ENCODE assay signal across 8 cellular contexts in the genomic region with DNA sequence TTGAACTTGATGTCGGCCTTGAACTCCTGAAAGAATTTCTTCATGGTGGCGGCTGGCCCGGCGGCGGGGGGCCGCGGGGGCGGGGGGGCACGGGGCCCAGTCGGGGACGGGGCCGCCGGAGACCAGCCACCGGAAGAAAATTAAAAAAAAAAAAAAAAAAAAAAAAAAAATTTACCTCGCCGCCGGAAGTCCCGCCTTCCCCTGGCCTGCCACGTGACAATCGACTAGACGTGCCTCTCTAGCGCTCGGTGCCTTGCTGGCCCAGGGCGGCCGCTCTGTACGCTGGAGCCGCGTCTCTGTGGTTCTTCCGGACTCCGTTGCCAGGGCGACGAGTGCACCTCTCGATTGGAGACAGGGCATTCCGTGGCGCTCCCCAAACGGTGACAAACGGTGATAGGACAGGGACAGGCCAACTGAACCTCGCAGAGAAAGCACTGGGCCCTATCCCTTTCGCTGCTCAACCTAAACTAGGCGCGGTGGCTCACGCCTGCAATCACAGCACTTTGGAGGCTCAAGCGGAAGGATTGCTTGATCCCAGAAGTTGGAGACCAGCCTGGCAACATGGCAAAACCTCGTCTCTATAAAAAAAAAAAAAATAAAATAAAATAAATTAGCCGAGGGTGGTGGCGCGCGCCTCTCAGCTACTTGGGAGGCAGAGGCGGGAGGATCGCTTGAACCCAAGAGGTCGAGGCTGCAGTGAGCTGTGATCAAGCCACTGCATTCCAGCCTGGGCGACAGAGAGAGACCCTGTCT. TPM values are rescaled to one million over a fixed set of nuclear protein-coding genes. Genes with fewer than 3 reads are reported as not detected.
DNase-seq lines count a peak whose midpoint lies in the region; ATAC-seq and TF ChIP-seq lines count a peak whose summit lies in the region.

A gene with protein sequence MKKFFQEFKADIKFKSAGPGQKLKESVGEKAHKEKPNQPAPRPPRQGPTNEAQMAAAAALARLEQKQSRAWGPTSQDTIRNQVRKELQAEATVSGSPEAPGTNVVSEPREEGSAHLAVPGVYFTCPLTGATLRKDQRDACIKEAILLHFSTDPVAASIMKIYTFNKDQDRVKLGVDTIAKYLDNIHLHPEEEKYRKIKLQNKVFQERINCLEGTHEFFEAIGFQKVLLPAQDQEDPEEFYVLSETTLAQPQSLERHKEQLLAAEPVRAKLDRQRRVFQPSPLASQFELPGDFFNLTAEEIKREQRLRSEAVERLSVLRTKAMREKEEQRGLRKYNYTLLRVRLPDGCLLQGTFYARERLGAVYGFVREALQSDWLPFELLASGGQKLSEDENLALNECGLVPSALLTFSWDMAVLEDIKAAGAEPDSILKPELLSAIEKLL (minus strand): TSS at position 141 of the 753 bp plus-strand sequence. CDS start 97 bp downstream, at position 44.

- peaks cover 37% of the 10 kb centered on the region for H3K36me3 Mint-ChIP-seq in dendritic cell treated with granulocyte-macrophage colony-stimulating factor and Interleukin-4, amounts not matched to agents 40 ng/mL and 50 ng/mL, for 4 days (ENCODE audit: low read depth)

- H3K4me1 ChIP-seq in BE2C, result peaks cover 4% of the 10 kb centered on the region; the same call in 1 of the 2 replicates

- H3K9me3 ChIP-seq in BE2C, result no peaks in the 10 kb centered on the region

- H3K27me3 ChIP-seq in BE2C, result no peaks in the 10 kb centered on the region

- peak within 1 kb of the TSS; percentile 78 for H3K4me3 ChIP-seq in BE2C (ENCODE audit: low read depth, low read length)

- H3K27ac Mint-ChIP-seq in dendritic cell treated with granulocyte-macrophage colony-stimulating factor and Interleukin-4, amounts not matched to agents 40 ng/mL and 50 ng/mL, for 4 days, result peak within 1 kb of the TSS; percentile 87

- H3K4me3 Mint-ChIP-seq in dendritic cell treated with granulocyte-macrophage colony-stimulating factor and Interleukin-4, amounts not matched to agents 40 ng/mL and 50 ng/mL, for 4 days, result peak within 1 kb of the TSS; percentile 89

- H3K4me1 Mint-ChIP-seq in dendritic cell treated with granulocyte-macrophage colony-stimulating factor and Interleukin-4, amounts not matched to agents 40 ng/mL and 50 ng/mL, for 4 days (ENCODE audit: low read depth), result peaks cover 40% of the 10 kb centered on the region

- ATAC-seq in GM19351 (IDR thresholded peaks at IDR 0.05; ENCODE audit: unreplicated experiment) (peak; percentile 88), HG03521 (IDR thresholded peaks at IDR 0.05; ENCODE audit: unreplicated experiment) (peak; percentile 94), left lobe of liver (peak; percentile 95)

- no peak for TF ChIP-seq CTCF in BE2C (IDR thresholded peaks at IDR 0.05; ENCODE audit: low read depth, low read length)

- intact Hi-C loops in dendritic cell treated with granulocyte-macrophage colony-stimulating factor and Interleukin-4, amounts not matched to agents 40 ng/mL and 50 ng/mL, for 4 days (cut with micrococcal nuclease), result loop anchor here (1.0 to 2.0 kb wide), 2 partner anchors 14 to 55 kb away; partner anchors contain the start of genes CHAF1A and HDGFL2

- no peaks in the 10 kb centered on the region for H3K9me3 Mint-ChIP-seq in dendritic cell treated with granulocyte-macrophage colony-stimulating factor and Interleukin-4, amounts not matched to agents 40 ng/mL and 50 ng/mL, for 4 days

- H3K27me3 Mint-ChIP-seq in dendritic cell treated with granulocyte-macrophage colony-stimulating factor and Interleukin-4, amounts not matched to agents 40 ng/mL and 50 ng/mL, for 4 days, result no peaks in the 10 kb centered on the region

- H3K36me3 ChIP-seq in BE2C, result peaks cover 7% of the 10 kb centered on the region; the same call in 1 of the 2 replicates

- DNase-seq in BE2C, result peak; percentile 98
- peak; percentile 99 for DNase-seq in NCI-H748 (lab: John Stamatoyannopoulos, UW; ENCODE audit: unreplicated experiment)
- DNase-seq in activated CD4-positive, alpha-beta T cell treated with anti-CD3 and anti-CD28 coated beads, Interleukin-2, amount 50 U/mL, for 1 hour, result peak; percentile 98
- peak; percentile 98 for DNase-seq in left lobe of liver (ENCODE audit: low spot score)
- peak; percentile 96 for DNase-seq in stimulated activated CD4-positive, alpha-beta T cell treated with anti-CD3 and anti-CD28 coated beads, Interleukin-2, amount 100 ng/mL, for 4 hours (ENCODE audit: low read depth)

RNA-seq across cellular contexts. Expression of the gene that starts here (rescaled TPM):
- 311 TPM for polyA plus RNA-seq in BE2C (2012; ENCODE audit: insufficient read depth, insufficient read length, low read depth)
- total RNA-seq in left lobe of liver, result 73.5 TPM

Comparison
In these comparisons a context has a peak if more than half of its experiments do, and no peak if none do; other contexts are left out.
1. Peak in every context shown above with its lines: DNase-seq, ATAC-seq and H3K4me3 ChIP-seq.